In the genomic region with DNA sequence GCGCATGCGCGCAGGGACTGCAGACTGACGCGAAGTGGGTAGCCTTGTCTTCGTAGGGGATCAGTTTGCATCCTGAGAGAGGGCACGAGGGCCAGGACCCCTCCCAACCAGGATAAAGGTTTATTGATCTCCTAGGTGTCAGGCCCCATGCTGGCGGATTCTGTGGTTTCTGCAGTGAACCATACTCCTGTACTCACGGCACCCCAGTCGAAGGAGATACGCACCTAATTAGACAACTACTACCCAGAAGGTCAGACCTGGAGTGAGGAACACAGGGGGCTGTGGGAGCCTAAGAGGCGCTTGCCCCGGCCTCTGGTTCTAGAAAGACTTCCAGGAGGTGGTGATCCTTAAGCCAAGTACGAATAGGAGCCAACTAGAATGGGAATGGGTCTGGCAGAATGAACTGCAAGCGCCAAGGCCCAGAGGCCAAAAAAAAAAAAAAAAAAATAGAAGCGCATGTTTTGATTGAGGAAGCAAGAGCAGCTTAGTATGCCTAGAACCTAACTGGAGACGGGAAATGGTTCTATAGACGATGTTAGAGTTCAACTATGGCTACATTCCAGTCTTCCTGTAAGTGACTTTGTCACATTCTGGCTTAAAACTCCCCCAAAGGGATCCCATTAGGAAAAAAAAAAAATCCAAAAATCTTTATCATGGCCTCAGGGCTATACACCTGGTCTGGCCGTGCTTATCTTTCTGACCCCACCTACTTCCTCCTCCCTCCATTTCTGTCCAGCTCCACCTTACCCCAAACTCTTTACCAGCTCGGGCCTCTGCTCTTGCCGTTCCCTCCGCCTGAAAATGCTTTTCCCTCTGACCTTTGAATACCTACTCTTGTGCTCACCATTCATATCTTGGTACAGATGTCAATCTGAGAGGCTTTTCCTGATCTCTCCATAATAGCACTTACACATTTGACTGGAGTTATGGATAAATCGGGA, we compare ENCODE assay signal across 8 cellular contexts. TPM values are rescaled to one million over a fixed set of nuclear protein-coding genes. Genes with fewer than 3 reads are reported as not detected.
DNase-seq lines count a peak whose midpoint lies in the region; ATAC-seq and TF ChIP-seq lines count a peak whose summit lies in the region.

No MANE protein-coding gene starts in this region.

- H3K36me3 Mint-ChIP-seq in activated CD4-positive, alpha-beta T cell treated with anti-CD3 and anti-CD28 coated beads, Interleukin-2, amount 10 ng/mL, durations not matched to agents 24 days and 14 days (ENCODE audit: low read depth), result no peaks in the 10 kb centered on the region
- H3K36me3 Mint-ChIP-seq in progenitor cell of endocrine pancreas (ENCODE audit: insufficient read depth), result peaks cover 19% of the 10 kb centered on the region

- peak overlapping the region; percentile 99 for H3K27ac Mint-ChIP-seq in activated CD4-positive, alpha-beta T cell treated with anti-CD3 and anti-CD28 coated beads, Interleukin-2, amount 10 ng/mL, durations not matched to agents 24 days and 14 days
- peak overlapping the region; percentile 100 for H3K27ac Mint-ChIP-seq in progenitor cell of endocrine pancreas

- H2AFZ ChIP-seq in HCT116 (ENCODE audit: low read depth, low read length, poor library complexity, severe bottlenecking), result no peak overlapping the region

- TF ChIP-seq RAD21 in HCT116 (IDR thresholded peaks at IDR 0.05; ENCODE audit: low read depth), result no peak

- ATAC-seq in HCT116 (no peak), GM19324 (IDR thresholded peaks at IDR 0.05; ENCODE audit: low FRiP score, unreplicated experiment) (no peak), GM18519 (IDR thresholded peaks at IDR 0.05; ENCODE audit: low FRiP score, unreplicated experiment) (no peak)

- H3K79me2 ChIP-seq in HCT116 (ENCODE audit: insufficient read depth, low read length), result peaks cover 27% of the 10 kb centered on the region

- H3K27ac ChIP-seq in HCT116 (ENCODE audit: low read depth, low read length) (peak overlapping the region; percentile 91), epithelial cell of prostate (peak overlapping the region; percentile 75)

- CTCF ChIA-PET in HCT116 (lab: Charles Lee), result no interaction called here

- TF ChIP-seq POLR2A in HCT116 (IDR thresholded peaks at IDR 0.05; ENCODE audit: borderline replicate concordance, extremely low read depth, insufficient read depth, insufficient read length), result no peak

- RAD21 ChIA-PET in HCT116 (lab: Charles Lee; ENCODE audit: low non-redundant PET in 1 of 2, low total read pairs in 2 of 2, uncharacterized antibody in 2 of 2, unreplicated experiment in 2 of 2), result no interaction called here

- intact Hi-C loops in HCT116 (cut with micrococcal nuclease), result no loop called here
- intact Hi-C loops in activated CD4-positive, alpha-beta T cell treated with anti-CD3 and anti-CD28 coated beads, Interleukin-2, amount 10 ng/mL, durations not matched to agents 24 days and 14 days (cut with micrococcal nuclease), result no loop called here

- no peak for DNase-seq in HCT116 (ENCODE audit: low read depth, low spot score)
- DNase-seq in activated CD4-positive, alpha-beta T cell treated with anti-CD3 and anti-CD28 coated beads, Interleukin-2, amount 10 ng/mL, durations not matched to agents 24 days and 14 days, result peak; percentile 95
- DNase-seq in epithelial cell of prostate (ENCODE audit: low read depth, low spot score), result no peak
- no peak for DNase-seq in progenitor cell of endocrine pancreas (ENCODE audit: low spot score, unreplicated experiment)
- no peak for DNase-seq in HK-2 (ENCODE audit: unreplicated experiment)
- DNase-seq in NAMALWA (ENCODE audit: low spot score), result no peak

- peaks cover 19 to 39% of the 10 kb centered on the region in 2 experiments for H3K4me1 ChIP-seq in HCT116 (ENCODE audit: control insufficient read depth in 1 of 2, insufficient read depth in 2 of 2, low read length in 2 of 2)

- peak overlapping the region; percentile 77 to 84 for H3K4me3 ChIP-seq in HCT116 (replicated peaks in 1 of 2; ENCODE audit: low read depth in 1 of 2, low read length in 2 of 2)

- no peaks in the 10 kb centered on the region for H3K9me2 ChIP-seq in HCT116 (ENCODE audit: insufficient read depth)

- no peaks in the 10 kb centered on the region for H3K27me3 ChIP-seq in HCT116 (ENCODE audit: insufficient read depth, low read length)

- BruUV-seq in HCT116 (replicated peaks; lab: Mats Ljungman, UMichigan), result TSS peak; percentile 82

- H3K4me2 ChIP-seq in HCT116 (ENCODE audit: low read length), result peak overlapping the region; percentile 99

- TF ChIP-seq CTCF in HCT116 (IDR thresholded peaks at IDR 0.05 in 2 of 3, conservative IDR thresholded peaks at IDR 0.05 in 1 of 3; ENCODE audit: borderline replicate concordance in 1 of 3, insufficient read depth in 1 of 3, low read depth in 2 of 3, low read length in 2 of 3) (no peak), progenitor cell of endocrine pancreas (IDR thresholded peaks at IDR 0.05; ENCODE audit: unreplicated experiment) (no peak)

- H4K20me1 ChIP-seq in HCT116 (ENCODE audit: insufficient read depth), result no peaks in the 10 kb centered on the region

- no peaks in the 10 kb centered on the region for H3K9me3 Mint-ChIP-seq in activated CD4-positive, alpha-beta T cell treated with anti-CD3 and anti-CD28 coated beads, Interleukin-2, amount 10 ng/mL, durations not matched to agents 24 days and 14 days
- H3K9me3 Mint-ChIP-seq in progenitor cell of endocrine pancreas (ENCODE audit: low read depth), result no peaks in the 10 kb centered on the region

- H3K4me1 Mint-ChIP-seq in activated CD4-positive, alpha-beta T cell treated with anti-CD3 and anti-CD28 coated beads, Interleukin-2, amount 10 ng/mL, durations not matched to agents 24 days and 14 days, result peaks cover 31% of the 10 kb centered on the region
- peaks cover 10% of the 10 kb centered on the region for H3K4me1 Mint-ChIP-seq in progenitor cell of endocrine pancreas (ENCODE audit: low read depth)

- POLR2A ChIA-PET in HCT116 (lab: Charles Lee), result no interaction called here

- peak overlapping the region; percentile 72 for H3K9ac ChIP-seq in HCT116 (ENCODE audit: low read length)

- H3K9me3 ChIP-seq in HCT116 (ENCODE audit: control insufficient read depth in 1 of 2, insufficient read depth in 1 of 2, low read depth in 1 of 2, low read length in 2 of 2), result no peaks in the 10 kb centered on the region

- no peaks in the 10 kb centered on the region for H3K27me3 Mint-ChIP-seq in activated CD4-positive, alpha-beta T cell treated with anti-CD3 and anti-CD28 coated beads, Interleukin-2, amount 10 ng/mL, durations not matched to agents 24 days and 14 days
- no peaks in the 10 kb centered on the region for H3K27me3 Mint-ChIP-seq in progenitor cell of endocrine pancreas

- peak overlapping the region; percentile 98 for H3K4me3 Mint-ChIP-seq in activated CD4-positive, alpha-beta T cell treated with anti-CD3 and anti-CD28 coated beads, Interleukin-2, amount 10 ng/mL, durations not matched to agents 24 days and 14 days
- H3K4me3 Mint-ChIP-seq in progenitor cell of endocrine pancreas (ENCODE audit: low read depth), result peak overlapping the region; percentile 92

- no peaks in the 10 kb centered on the region for H3K36me3 ChIP-seq in HCT116 (ENCODE audit: control insufficient read depth in 1 of 2, insufficient read depth in 2 of 2, low read length in 2 of 2)

TF ChIP-seq in HCT116, 20 proteins besides CTCF, POLR2A, EP300 and RAD21:
- TF ChIP-seq SRF (IDR thresholded peaks at IDR 0.05; ENCODE audit: low read depth) (no peak), POLR2AphosphoS5 (IDR thresholded peaks at IDR 0.05; ENCODE audit: low read depth, low read length) (peak; percentile 20; the same call in 1 of the 2 replicates)

RNA-seq across cellular contexts. Expression of a gene that starts 0.9 kb away (rescaled TPM):
- total RNA-seq in HCT116 (2021; ENCODE audit: unreplicated experiment) (39.6 TPM), progenitor cell of endocrine pancreas (87.5 and 88.9 TPM in 2 replicates)
- polyA plus RNA-seq in HCT116 (2012), result 37.5 and 37.7 TPM in 2 replicates
- 18.1 and 19.4 TPM in 2 replicates for total RNA-seq in activated CD4-positive, alpha-beta T cell treated with anti-CD3 and anti-CD28 coated beads, Interleukin-2, amount 10 ng/mL, durations not matched to agents 24 days and 14 days

RNA-seq across cellular contexts. Expression of a gene that starts 8.4 kb away (rescaled TPM):
- total RNA-seq in HCT116 (2021; ENCODE audit: unreplicated experiment) (not detected), progenitor cell of endocrine pancreas (0.64 and 0.79 TPM in 2 replicates)
- polyA plus RNA-seq in HCT116 (2012), result 0.16 and 0.20 TPM in 2 replicates
- total RNA-seq in activated CD4-positive, alpha-beta T cell treated with anti-CD3 and anti-CD28 coated beads, Interleukin-2, amount 10 ng/mL, durations not matched to agents 24 days and 14 days, result 0.19 and 0.37 TPM in 2 replicates

RNA-seq across cellular contexts. Expression of a gene that starts 19.3 kb away (rescaled TPM):
- 28.7 TPM for total RNA-seq in HCT116 (2021; ENCODE audit: unreplicated experiment)
- polyA plus RNA-seq in HCT116 (2012), result 33.7 and 34.8 TPM in 2 replicates
- 0.28 and 0.44 TPM in 2 replicates for total RNA-seq in activated CD4-positive, alpha-beta T cell treated with anti-CD3 and anti-CD28 coated beads, Interleukin-2, amount 10 ng/mL, durations not matched to agents 24 days and 14 days
- total RNA-seq in progenitor cell of endocrine pancreas, result 60.9 and 71.6 TPM in 2 replicates

RNA-seq across cellular contexts. Expression of a gene that starts 23.9 kb away (rescaled TPM):
- total RNA-seq in HCT116 (2021; ENCODE audit: unreplicated experiment) (11.2 TPM), progenitor cell of endocrine pancreas (15.4 and 15.5 TPM in 2 replicates)
- 11.4 and 11.9 TPM in 2 replicates for polyA plus RNA-seq in HCT116 (2012)
- total RNA-seq in activated CD4-positive, alpha-beta T cell treated with anti-CD3 and anti-CD28 coated beads, Interleukin-2, amount 10 ng/mL, durations not matched to agents 24 days and 14 days, result 14.4 and 15.3 TPM in 2 replicates

RNA-seq across cellular contexts. Expression of a gene that starts 24.4 kb away (rescaled TPM):
- 14.6 TPM for total RNA-seq in HCT116 (2021; ENCODE audit: unreplicated experiment)
- 3.4 and 3.9 TPM in 2 replicates for polyA plus RNA-seq in HCT116 (2012)
- 31.5 and 32.7 TPM in 2 replicates for total RNA-seq in activated CD4-positive, alpha-beta T cell treated with anti-CD3 and anti-CD28 coated beads, Interleukin-2, amount 10 ng/mL, durations not matched to agents 24 days and 14 days
- 57.6 and 63.6 TPM in 2 replicates for total RNA-seq in progenitor cell of endocrine pancreas

Comparison
In these comparisons a context has a peak if more than half of its experiments do, and no peak if none do; other contexts are left out.
1. RNA of a gene that starts 19.3 kb away (total RNA-seq): 60.9 to 71.6 TPM in progenitor cell of endocrine pancreas and 28.7 TPM in HCT116 (single experiment); 0.28 to 0.44 TPM in activated CD4-positive, alpha-beta T cell treated with anti-CD3 and anti-CD28 coated beads, Interleukin-2, amount 10 ng/mL, durations not matched to agents 24 days and 14 days; every median in the first group is over 10 times any median in the second.